8 cellular contexts compared by ENCODE assay signal in genomic region chr7:17530741-17531417, GRCh38.
DNase-seq lines count a peak whose midpoint lies in the region; ATAC-seq, FAIRE-seq and TF ChIP-seq lines count a peak whose summit lies in the region.
"Had no signal": no experiment of that assay in that cellular context is flagged by ENCODE, and none has a peak within 500 bp of the region (broad histone marks: within the 10 kb centered on the region; RNA-seq: fewer than 3 reads in every experiment).

No MANE protein-coding gene starts in this region.

- H3K27me3 ChIP-seq in HCT116 (ENCODE audit: insufficient read depth, low read length) (no peaks in the 10 kb centered on the region), Panc1 (ENCODE audit: control insufficient read depth, insufficient read depth, low read length) (no peaks in the 10 kb centered on the region)
- H3K27me3 ChIP-seq: SJSA1 had no signal

- in situ Hi-C loops in Panc1 (cut with HindIII; ENCODE audit: low pct_unique_long_range_greater_than_20kb, low sequenced_read_pairs): no loop called here

- H3K9ac ChIP-seq in HCT116 (ENCODE audit: low read length): no peak overlapping the region

- DNase-seq in GM12892 (ENCODE audit: insufficient read length) (no peak), HCT116 (ENCODE audit: low read depth, low spot score) (peak; percentile 26), Panc1 (ENCODE audit: low read depth, low spot score) (no peak), iPS-NIHi11 (ENCODE audit: low spot score) (peak; percentile 58), NCI-H2107 treated with DMSO at 0.1 percent for 48 hours (lab: John Stamatoyannopoulos, UW; ENCODE audit: unreplicated experiment) (no peak), DMS114 treated with DMSO at 0.1 percent for 48 hours (lab: John Stamatoyannopoulos, UW; ENCODE audit: unreplicated experiment) (no peak)
- no peak for DNase-seq in activated CD8-positive, alpha-beta memory T cell treated with anti-CD3 and anti-CD28 coated beads, Interleukin-2, amount 50 U/mL, for 48 hours

- H3K4me1 ChIP-seq in HCT116 (ENCODE audit: control insufficient read depth in 1 of 2, insufficient read depth in 2 of 2, low read length in 2 of 2) (peaks cover 0 to 13% of the 10 kb centered on the region in 2 experiments; a peak in 1 of 4 replicates), Panc1 (ENCODE audit: control insufficient read depth, insufficient read depth, low read length) (no peaks in the 10 kb centered on the region)

- H3K9me3 ChIP-seq in HCT116 (ENCODE audit: control insufficient read depth in 1 of 2, insufficient read depth in 1 of 2, low read depth in 1 of 2, low read length in 2 of 2) (no peaks in the 10 kb centered on the region), Panc1 (ENCODE audit: control insufficient read depth, insufficient read depth, low read depth, low read length) (no peaks in the 10 kb centered on the region)
- H3K9me3 ChIP-seq: SJSA1 had no signal

- H3K36me3 ChIP-seq in HCT116 (ENCODE audit: control insufficient read depth in 1 of 2, insufficient read depth in 2 of 2, low read length in 2 of 2) (no peaks in the 10 kb centered on the region), Panc1 (ENCODE audit: control insufficient read depth, insufficient read depth, low read length) (no peaks in the 10 kb centered on the region)
- H3K36me3 ChIP-seq: SJSA1 had no signal

- H4K20me1 ChIP-seq in HCT116 (ENCODE audit: insufficient read depth): no peaks in the 10 kb centered on the region

- TF ChIP-seq POLR2A in GM12892 (IDR thresholded peaks at IDR 0.05; ENCODE audit: low read depth, low read length) (no peak), HCT116 (IDR thresholded peaks at IDR 0.05; ENCODE audit: borderline replicate concordance, extremely low read depth, insufficient read depth, insufficient read length) (no peak)

- peak; percentile 50 for FAIRE-seq in GM12892 (lab: Jason Lieb, UNC)

- BruUV-seq in HCT116 (replicated peaks; lab: Mats Ljungman, UMichigan) (no TSS peak), Panc1 (replicated peaks; lab: Mats Ljungman, UMichigan) (no TSS peak)

- H3K9me2 ChIP-seq in HCT116 (ENCODE audit: insufficient read depth): no peaks in the 10 kb centered on the region

- H3K4me3 ChIP-seq in HCT116 (replicated peaks in 1 of 2; ENCODE audit: low read depth in 1 of 2, low read length in 2 of 2) (no peak overlapping the region), Panc1 (ENCODE audit: low read depth in 2 of 2, low read length in 2 of 2) (no peak overlapping the region)
- H3K4me3 ChIP-seq: SJSA1 had no signal

- TF ChIP-seq CTCF in HCT116 (IDR thresholded peaks at IDR 0.05 in 2 of 3, conservative IDR thresholded peaks at IDR 0.05 in 1 of 3; ENCODE audit: borderline replicate concordance in 1 of 3, insufficient read depth in 1 of 3, low read depth in 2 of 3, low read length in 2 of 3): peak; percentile 37 to 56 (median 49); a peak in 5 of 6 replicates
- peak; percentile 50; the same call in 1 of the 2 replicates for TF ChIP-seq CTCF in Panc1 (IDR thresholded peaks at IDR 0.05)

- no peak overlapping the region for H3K4me2 ChIP-seq in HCT116 (ENCODE audit: low read length)

- POLR2A ChIA-PET in HCT116 (lab: Charles Lee): no interaction called here
- POLR2A ChIA-PET in Panc1 (lab: Charles Lee): no interaction called here

- intact Hi-C loops in HCT116 (cut with micrococcal nuclease): loop anchor here (1.0 to 5.0 kb wide), 2 partner anchors 229 to 549 kb away; no protein-coding TSS in a partner anchor
- intact Hi-C loops in Panc1 (cut with micrococcal nuclease; ENCODE audit: unreplicated experiment): no loop called here

- CTCF ChIA-PET in HCT116 (lab: Charles Lee) (interaction anchor here (0.9 to 1.1 kb wide), 2 partner anchors 9 to 548 kb away, joined by 3 to 4 read pairs; no protein-coding TSS in a partner anchor), Panc1 (lab: Charles Lee) (no interaction called here)

- ATAC-seq in HCT116: peak; percentile 83
- no peak for ATAC-seq in Panc1

- RAD21 ChIA-PET in HCT116 (lab: Charles Lee; ENCODE audit: low non-redundant PET in 1 of 2, low total read pairs in 2 of 2, uncharacterized antibody in 2 of 2, unreplicated experiment in 2 of 2): interaction anchor here in 1 of 2 experiments (0.5 kb wide), 1 partner anchor 548 kb away, joined by 4 read pairs; no protein-coding TSS in a partner anchor

- peak; percentile 77 for TF ChIP-seq RAD21 in HCT116 (IDR thresholded peaks at IDR 0.05; ENCODE audit: low read depth)

- H2AFZ ChIP-seq in HCT116 (ENCODE audit: low read depth, low read length, poor library complexity, severe bottlenecking): peak overlapping the region; percentile 29

- no peaks in the 10 kb centered on the region for H3K79me2 ChIP-seq in HCT116 (ENCODE audit: insufficient read depth, low read length)

- no peak overlapping the region for H3K27ac ChIP-seq in HCT116 (ENCODE audit: low read depth, low read length)
- no peak overlapping the region for H3K27ac ChIP-seq in Panc1 (ENCODE audit: low read length)
- H3K27ac ChIP-seq: SJSA1 had no signal

TF ChIP-seq in HCT116, 20 proteins besides CTCF, POLR2A, EP300 and RAD21:
- TF ChIP-seq ZBTB33 (IDR thresholded peaks at IDR 0.05; ENCODE audit: extremely low read depth, insufficient replicate concordance, low read length): no peak
- TF ChIP-seq YY1 (IDR thresholded peaks at IDR 0.05; ENCODE audit: extremely low read depth, insufficient replicate concordance, low read depth, low read length): no peak
- TF ChIP-seq CBX3 (IDR thresholded peaks at IDR 0.05; ENCODE audit: low read depth): no peak
- TF ChIP-seq JUND (IDR thresholded peaks at IDR 0.05): no peak

Comparison
In these comparisons a context has a peak if more than half of its experiments do, and no peak if none do; other contexts are left out.
1. DNase-seq: peak in HCT116 (single experiment) and iPS-NIHi11 (single experiment); none in GM12892 (single experiment), Panc1 (single experiment), NCI-H2107 treated with DMSO at 0.1 percent for 48 hours (single experiment), activated CD8-positive, alpha-beta memory T cell treated with anti-CD3 and anti-CD28 coated beads, Interleukin-2, amount 50 U/mL, for 48 hours (single experiment) and DMS114 treated with DMSO at 0.1 percent for 48 hours (single experiment).